ENCODE assay signal across 8 cellular contexts in genomic region chr4:39976141-39976944, GRCh38. TPM values are rescaled to one million over a fixed set of nuclear protein-coding genes. Genes with fewer than 3 reads are reported as not detected.
A peak's percentile ranks its signal among the peaks of the same experiment; 100 is the strongest.
DNase-seq lines count a peak whose midpoint lies in the region; ATAC-seq and TF ChIP-seq lines count a peak whose summit lies in the region.

No MANE protein-coding gene starts in this region.

- H3K27ac ChIP-seq in C4-2B (peak overlapping the region; percentile 82), OCI-LY3 (ENCODE audit: low read length) (peak overlapping the region; percentile 81), esophagus (ENCODE audit: low read depth in 2 of 2, low read length in 1 of 2) (peak overlapping the region; percentile 92 to 99)

- peaks cover 19% of the 10 kb centered on the region for H3K4me1 ChIP-seq in OCI-LY3 (ENCODE audit: low read length)
- H3K4me1 ChIP-seq in esophagus (ENCODE audit: control insufficient read depth in 2 of 2, insufficient read depth in 2 of 2, low read length in 1 of 2) = peaks cover 0 to 3% of the 10 kb centered on the region in 2 donors

- peak overlapping the region; percentile 97 for H3K4me3 ChIP-seq in OCI-LY3 (ENCODE audit: low read length)
- peak overlapping the region; percentile 89 to 100 for H3K4me3 ChIP-seq in esophagus (ENCODE audit: low read depth in 1 of 2, low read length in 2 of 2)

- no peaks in the 10 kb centered on the region for H3K27me3 ChIP-seq in OCI-LY3 (ENCODE audit: low read depth, low read length)
- H3K27me3 ChIP-seq in esophagus (ENCODE audit: control insufficient read depth in 1 of 2, insufficient read depth in 2 of 2, low read length in 2 of 2) = no peaks in the 10 kb centered on the region

- H3K36me3 Mint-ChIP-seq in IgD-negative memory B cell = peaks cover 2% of the 10 kb centered on the region
- peaks cover 22% of the 10 kb centered on the region for H3K36me3 Mint-ChIP-seq in activated T-cell treated with anti-CD3 and anti-CD28 coated beads, Interleukin-2, amount 50 U/mL, for 4 hours (ENCODE audit: insufficient read depth)

- no peaks in the 10 kb centered on the region for H3K9me3 ChIP-seq in OCI-LY3 (ENCODE audit: insufficient read depth, low read length)
- H3K9me3 ChIP-seq in esophagus (ENCODE audit: control insufficient read depth in 2 of 2, insufficient read depth in 1 of 2, low read depth in 1 of 2, low read length in 1 of 2) = no peaks in the 10 kb centered on the region

- TF ChIP-seq CTCF in C4-2B (conservative IDR thresholded peaks at IDR 0.05) (peak; percentile 88), OCI-LY3 (IDR thresholded peaks at IDR 0.05; ENCODE audit: low read depth, low read length) (peak; percentile 80)

- H4K20me1 ChIP-seq in OCI-LY3 (ENCODE audit: insufficient read depth, low read length) = peaks cover 13% of the 10 kb centered on the region

- H3K4me3 Mint-ChIP-seq in IgD-negative memory B cell = peak overlapping the region; percentile 68 to 97 (median 89)
- peak overlapping the region; percentile 91 for H3K4me3 Mint-ChIP-seq in activated T-cell treated with anti-CD3 and anti-CD28 coated beads, Interleukin-2, amount 50 U/mL, for 4 hours

- ATAC-seq in GM21423 (IDR thresholded peaks at IDR 0.05; ENCODE audit: unreplicated experiment) = peak; percentile 35
- ATAC-seq in activated T-cell treated with anti-CD3 and anti-CD28 coated beads, Interleukin-2, amount 50 U/mL, for 4 hours = peak; percentile 17 to 19

- peak overlapping the region; percentile 99 for H3K9ac ChIP-seq in OCI-LY3 (ENCODE audit: low read length)

- H3K4me2 ChIP-seq in OCI-LY3 (ENCODE audit: low read length) = peak overlapping the region; percentile 97

- H3K9me3 Mint-ChIP-seq in IgD-negative memory B cell = no peaks in the 10 kb centered on the region
- H3K9me3 Mint-ChIP-seq in activated T-cell treated with anti-CD3 and anti-CD28 coated beads, Interleukin-2, amount 50 U/mL, for 4 hours = no peaks in the 10 kb centered on the region

- peaks cover 62% of the 10 kb centered on the region for H3K79me2 ChIP-seq in OCI-LY3 (ENCODE audit: low read length)

- peak overlapping the region; percentile 49 to 95 (median 93) for H3K27ac Mint-ChIP-seq in IgD-negative memory B cell

- no peaks in the 10 kb centered on the region for H3K27me3 Mint-ChIP-seq in IgD-negative memory B cell
- no peaks in the 10 kb centered on the region for H3K27me3 Mint-ChIP-seq in activated T-cell treated with anti-CD3 and anti-CD28 coated beads, Interleukin-2, amount 50 U/mL, for 4 hours (ENCODE audit: low read depth)

- 0 out of 2 replicates have a peak overlapping the region, but pooled peaks have one; percentile 49 for H2AFZ ChIP-seq in OCI-LY3 (ENCODE audit: low read depth, low read length)

- H3K36me3 ChIP-seq in OCI-LY3 (replicated peaks; ENCODE audit: low read depth, low read length) (peaks cover 16% of the 10 kb centered on the region), esophagus (ENCODE audit: control insufficient read depth in 2 of 2, insufficient read depth in 2 of 2, low read length in 1 of 2) (peaks cover 0 to 9% of the 10 kb centered on the region in 2 donors)

- WGBS in esophagus, 2 donors = 1% methylated on average over 39 to 41 of the region's 41 CpGs

- DNase-seq in activated T-cell treated with anti-CD3 and anti-CD28 coated beads, Interleukin-2, amount 50 U/mL, for 4 hours = peak; percentile 56
- peak; percentile 78 for DNase-seq in mucosa of gallbladder (ENCODE audit: low spot score)
- peak; percentile 32 to 35 for DNase-seq in stimulated activated CD8-positive, alpha-beta memory T cell treated with anti-CD3 and anti-CD28 coated beads, Interleukin-4, amount 100 ng/mL, for 1 hour (ENCODE audit: low read depth in 2 of 2, low spot score in 1 of 2)

- peaks cover 24 to 28% (median 26%) of the 10 kb centered on the region in 3 donors for H3K4me1 Mint-ChIP-seq in IgD-negative memory B cell
- H3K4me1 Mint-ChIP-seq in activated T-cell treated with anti-CD3 and anti-CD28 coated beads, Interleukin-2, amount 50 U/mL, for 4 hours (ENCODE audit: low read depth) = peaks cover 38% of the 10 kb centered on the region

RNA-seq across cellular contexts. Expression of gene PDS5A, which starts 1.4 kb away (rescaled TPM):
- polyA plus RNA-seq in IgD-negative memory B cell (35.3 TPM), esophagus (10 to 100 TPM; 16.8 to 17.0 TPM)
- total RNA-seq in activated T-cell treated with anti-CD3 and anti-CD28 coated beads, Interleukin-2, amount 50 U/mL, for 4 hours = 100 to 1,000 TPM in 1 of 3 donors, 10 to 100 TPM in 2; 97.5 to 106 (median 99.2) TPM
- total RNA-seq in mucosa of gallbladder = 53.5 TPM

Comparison
In these comparisons a context has a peak if more than half of its experiments do, and no peak if none do; other contexts are left out.
1. Peak in every context shown above with its lines: DNase-seq, ATAC-seq, H3K4me3 ChIP-seq and H3K27ac ChIP-seq.